In the genomic region with DNA sequence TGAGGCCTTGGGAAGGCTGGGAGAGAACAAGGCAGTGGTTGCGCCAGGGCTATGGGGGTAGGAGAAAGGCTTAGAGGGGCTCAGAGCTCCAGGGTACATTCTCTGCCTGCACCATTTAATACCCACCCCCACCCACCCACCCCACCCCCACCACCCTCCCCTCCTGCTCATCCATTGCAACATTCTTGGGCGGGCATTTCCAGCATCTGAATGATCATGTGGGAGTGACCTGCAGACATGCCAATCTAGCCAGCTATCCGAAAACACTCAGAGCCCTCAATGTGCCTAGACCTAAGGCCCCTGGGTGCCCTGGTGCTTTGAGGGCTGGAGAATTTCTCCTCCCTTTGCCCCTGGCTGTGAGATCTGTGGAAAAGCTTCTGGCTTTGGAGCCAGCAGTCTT, we compare ENCODE assay signal across 20 cellular contexts. TPM values are rescaled to one million over a fixed set of nuclear protein-coding genes. Genes with fewer than 3 reads are reported as not detected.
DNase-seq lines count a peak whose midpoint lies in the region; ATAC-seq and TF ChIP-seq lines count a peak whose summit lies in the region.
"Had no signal": no experiment of that assay in that cellular context is flagged by ENCODE, and none has a peak within 500 bp of the region (broad histone marks: within the 10 kb centered on the region; RNA-seq: fewer than 3 reads in every experiment).

No MANE protein-coding gene starts in this region.

- H2AK5ac ChIP-seq in neuronal stem cell (ENCODE audit: low read depth, low read length), result peak overlapping the region; percentile 41

- no peak for DNase-seq in stimulated activated naive CD8-positive, alpha-beta T cell treated with anti-CD3 and anti-CD28 coated beads, Interleukin-15, amount 100 ng/mL, for 72 hours
- no peak for DNase-seq in stimulated activated naive CD8-positive, alpha-beta T cell treated with anti-CD3 and anti-CD28 coated beads, Interleukin-15, Interleukin-2, amounts not matched to agents 100 U/mL and 50 U/mL, for 24 hours
- DNase-seq in left lung (no peak), neuronal stem cell (ENCODE audit: low spot score) (no peak), tibial nerve (ENCODE audit: low spot score in 2 of 2) (no peak), lower leg skin (ENCODE audit: low spot score in 2 of 2) (no peak)
- DNase-seq: 8988T; CD4-positive, alpha-beta memory T cell; DMS79; GDM1; HFFc6 had no signal

- H2AFZ ChIP-seq in neuronal stem cell (ENCODE audit: low read length), result no peak overlapping the region

- H2BK120ac ChIP-seq in neuronal stem cell (ENCODE audit: low read depth, low read length), result no peak overlapping the region

- no peaks in the 10 kb centered on the region for H3K79me1 ChIP-seq in neuronal stem cell (ENCODE audit: low read depth, low read length)

- H4K91ac ChIP-seq in neuronal stem cell (ENCODE audit: low read depth, low read length, poor library complexity), result no peak overlapping the region

- no peak overlapping the region for H3K9ac ChIP-seq in neuronal stem cell (ENCODE audit: low read depth, low read length, poor library complexity)
- H3K9ac ChIP-seq: BLaER1 had no signal

- peaks cover 41% of the 10 kb centered on the region for H3K27me3 Mint-ChIP-seq in stimulated activated naive CD8-positive, alpha-beta T cell treated with anti-CD3 and anti-CD28 coated beads, Interleukin-15, amount 100 ng/mL, for 72 hours

- H3K36me3 ChIP-seq in left lung, result no peaks in the 10 kb centered on the region
- H3K36me3 ChIP-seq in neuronal stem cell (replicated peaks in 1 of 2; ENCODE audit: control insufficient read depth in 2 of 2, insufficient read depth in 2 of 2, low read length in 2 of 2), result no peaks in the 10 kb centered on the region
- H3K36me3 ChIP-seq in tibial nerve, result no peaks in the 10 kb centered on the region
- H3K36me3 ChIP-seq: BLaER1 had no signal

- H3K9me3 Mint-ChIP-seq in stimulated activated naive CD8-positive, alpha-beta T cell treated with anti-CD3 and anti-CD28 coated beads, Interleukin-15, amount 100 ng/mL, for 72 hours, result no peaks in the 10 kb centered on the region
- H3K9me3 Mint-ChIP-seq: HFFc6 had no signal

- no peak overlapping the region for H3K18ac ChIP-seq in neuronal stem cell (ENCODE audit: low read length)

- H3K4me3 ChIP-seq in left lung (peak overlapping the region; percentile 29 to 35), neuronal stem cell (ENCODE audit: low read length in 2 of 2) (no peak overlapping the region), tibial nerve (no peak overlapping the region), lower leg skin (ENCODE audit: low read depth, poor library complexity, severe bottlenecking) (no peak overlapping the region)
- H3K4me3 ChIP-seq: BLaER1 had no signal

- no peak overlapping the region for H3K23ac ChIP-seq in neuronal stem cell (ENCODE audit: low read depth, low read length, poor library complexity)

- WGBS in neuronal stem cell (ENCODE audit: extremely low coverage in 2 of 2, insufficient read length in 2 of 2, insufficient replicate concordance in 1 of 2), 2 donors, result no CpG with 5 or more reads among the region's 3 CpGs
- WGBS in tibial nerve, 2 donors, result 70 to 80% methylated on average over 3 of the region's 3 CpGs
- 73 to 77% methylated on average over 3 of the region's 3 CpGs for WGBS in lower leg skin, 2 donors

- no peak for TF ChIP-seq CTCF in left lung (IDR thresholded peaks at IDR 0.05)
- TF ChIP-seq CTCF in tibial nerve (IDR thresholded peaks at IDR 0.05), result no peak
- TF ChIP-seq CTCF in lower leg skin (IDR thresholded peaks at IDR 0.05), result no peak

- TF ChIP-seq EP300 in tibial nerve (IDR thresholded peaks at IDR 0.05), result no peak

- intact Hi-C loops in left lung (cut with DNase I), result no loop called here
- intact Hi-C loops in lower leg skin (cut with DNase I; ENCODE audit: low total_unique reads), result no loop called here

- no peak overlapping the region for H3K4me2 ChIP-seq in neuronal stem cell (ENCODE audit: insufficient read depth, low read length, poor library complexity, severe bottlenecking)
- H3K4me2 ChIP-seq: BLaER1 had no signal

- peaks cover 5% of the 10 kb centered on the region for H3K4me1 Mint-ChIP-seq in stimulated activated naive CD8-positive, alpha-beta T cell treated with anti-CD3 and anti-CD28 coated beads, Interleukin-15, amount 100 ng/mL, for 72 hours
- H3K4me1 Mint-ChIP-seq: CD14-positive monocyte had no signal

- H3K27ac ChIP-seq in left lung (peak overlapping the region; percentile 84 to 94), neuronal stem cell (replicated peaks; ENCODE audit: low read length) (no peak overlapping the region), tibial nerve (no peak overlapping the region)
- H3K27ac ChIP-seq: BLaER1, HL-60 had no signal

- H3K9me3 ChIP-seq in left lung (no peaks in the 10 kb centered on the region), neuronal stem cell (replicated peaks in 1 of 2; ENCODE audit: control insufficient read depth in 2 of 2, insufficient read depth in 1 of 2, low read depth in 1 of 2, low read length in 2 of 2) (peaks cover 0 to 2% of the 10 kb centered on the region in 2 donors), tibial nerve (no peaks in the 10 kb centered on the region)

- H2BK15ac ChIP-seq in neuronal stem cell (ENCODE audit: low read length), result no peak overlapping the region

- H3K14ac ChIP-seq in neuronal stem cell (ENCODE audit: low read length), result no peak overlapping the region

- H3K4me1 ChIP-seq in left lung, result no peaks in the 10 kb centered on the region
- H3K4me1 ChIP-seq in neuronal stem cell (ENCODE audit: control insufficient read depth in 2 of 2, insufficient read depth in 1 of 2, low read depth in 1 of 2, low read length in 2 of 2), result peaks cover 0 to 29% of the 10 kb centered on the region in 2 donors
- H3K4me1 ChIP-seq in tibial nerve, result peaks cover 0 to 17% (median 0%) of the 10 kb centered on the region in 4 donors
- H3K4me1 ChIP-seq: BLaER1 had no signal

- no peak overlapping the region for H2BK12ac ChIP-seq in neuronal stem cell (ENCODE audit: low read length)

- H3K27me3 ChIP-seq in left lung (peaks cover 25 to 42% of the 10 kb centered on the region in 2 donors), neuronal stem cell (ENCODE audit: control insufficient read depth in 3 of 3, insufficient read depth in 3 of 3, low read depth in 1 of 3, low read length in 3 of 3) (peaks cover 2 to 32% (median 32%) of the 10 kb centered on the region in 3 experiments), tibial nerve (peaks cover 0 to 24% of the 10 kb centered on the region in 2 donors)

- ATAC-seq in stimulated activated naive CD8-positive, alpha-beta T cell treated with anti-CD3 and anti-CD28 coated beads, Interleukin-15, amount 100 ng/mL, for 72 hours, result peak; percentile 37
- ATAC-seq in stimulated activated naive CD8-positive, alpha-beta T cell treated with anti-CD3 and anti-CD28 coated beads, Interleukin-15, Interleukin-2, amounts not matched to agents 100 U/mL and 50 U/mL, for 24 hours, result no peak
- peak; percentile 19 for ATAC-seq in left lung
- ATAC-seq in GM18502 (IDR thresholded peaks at IDR 0.05; ENCODE audit: poor library complexity, unreplicated experiment), result no peak
- ATAC-seq: HCT116 had no signal

- H4K8ac ChIP-seq in neuronal stem cell (ENCODE audit: low read depth, low read length), result no peak overlapping the region

- H2BK5ac ChIP-seq in neuronal stem cell (ENCODE audit: low read length), result no peak overlapping the region

- TF ChIP-seq POLR2A in tibial nerve (IDR thresholded peaks at IDR 0.05) (no peak), lower leg skin (IDR thresholded peaks at IDR 0.05) (no peak)

- no peak overlapping the region for H3K27ac Mint-ChIP-seq in stimulated activated naive CD8-positive, alpha-beta T cell treated with anti-CD3 and anti-CD28 coated beads, Interleukin-15, amount 100 ng/mL, for 72 hours
- H3K27ac Mint-ChIP-seq: CD14-positive monocyte; CD4-positive, alpha-beta memory T cell; HFFc6 had no signal

- no peak overlapping the region for H3K4me3 Mint-ChIP-seq in stimulated activated naive CD8-positive, alpha-beta T cell treated with anti-CD3 and anti-CD28 coated beads, Interleukin-15, amount 100 ng/mL, for 72 hours
- H3K4me3 Mint-ChIP-seq: CD14-positive monocyte; CD4-positive, alpha-beta memory T cell; HFFc6 had no signal

- H3K4ac ChIP-seq in neuronal stem cell (ENCODE audit: low read length), result no peak overlapping the region

RNA-seq across cellular contexts. Expression of a gene that starts 3.1 kb away (rescaled TPM):
- total RNA-seq in left lung (1,000 to 10,000 TPM; 2,023 to 3,249 TPM), tibial nerve (not detected), lower leg skin (1 to 10 TPM; 1.3 to 4.0 (median 2.3) TPM)
- polyA plus RNA-seq in neuronal stem cell (2013, experiment 1 of 2), result 0.04 TPM
- polyA plus RNA-seq in neuronal stem cell (2013, experiment 2 of 2), result 0.03 TPM
- total RNA-seq: CD4-positive, alpha-beta memory T cell; Daoy; H4; HFFc6; HT1080 had no signal
- polyA plus RNA-seq: AG04450; CD14-positive monocyte; CD4-positive, alpha-beta memory T cell had no signal

Comparison
In these comparisons a context has a peak if more than half of its experiments do, and no peak if none do; other contexts are left out.
1. ATAC-seq: peak in stimulated activated naive CD8-positive, alpha-beta T cell treated with anti-CD3 and anti-CD28 coated beads, Interleukin-15, amount 100 ng/mL, for 72 hours (single experiment) and left lung (single experiment); none in stimulated activated naive CD8-positive, alpha-beta T cell treated with anti-CD3 and anti-CD28 coated beads, Interleukin-15, Interleukin-2, amounts not matched to agents 100 U/mL and 50 U/mL, for 24 hours (single experiment) and GM18502 (single experiment).
2. H3K27ac ChIP-seq: peak in left lung (2 of 2); none in neuronal stem cell (single experiment) and tibial nerve (0 of 4).
3. H3K4me3 ChIP-seq: peak in left lung (2 of 2); none in neuronal stem cell (0 of 2), tibial nerve (0 of 4) and lower leg skin (single experiment).
4. RNA of a gene that starts 3.1 kb away (total RNA-seq): 2,023 to 3,249 TPM in left lung; 1.3 to 4.0 TPM in lower leg skin and not detected in tibial nerve; every median in the first group is over 100 times any median in the second.